In the genomic region with DNA sequence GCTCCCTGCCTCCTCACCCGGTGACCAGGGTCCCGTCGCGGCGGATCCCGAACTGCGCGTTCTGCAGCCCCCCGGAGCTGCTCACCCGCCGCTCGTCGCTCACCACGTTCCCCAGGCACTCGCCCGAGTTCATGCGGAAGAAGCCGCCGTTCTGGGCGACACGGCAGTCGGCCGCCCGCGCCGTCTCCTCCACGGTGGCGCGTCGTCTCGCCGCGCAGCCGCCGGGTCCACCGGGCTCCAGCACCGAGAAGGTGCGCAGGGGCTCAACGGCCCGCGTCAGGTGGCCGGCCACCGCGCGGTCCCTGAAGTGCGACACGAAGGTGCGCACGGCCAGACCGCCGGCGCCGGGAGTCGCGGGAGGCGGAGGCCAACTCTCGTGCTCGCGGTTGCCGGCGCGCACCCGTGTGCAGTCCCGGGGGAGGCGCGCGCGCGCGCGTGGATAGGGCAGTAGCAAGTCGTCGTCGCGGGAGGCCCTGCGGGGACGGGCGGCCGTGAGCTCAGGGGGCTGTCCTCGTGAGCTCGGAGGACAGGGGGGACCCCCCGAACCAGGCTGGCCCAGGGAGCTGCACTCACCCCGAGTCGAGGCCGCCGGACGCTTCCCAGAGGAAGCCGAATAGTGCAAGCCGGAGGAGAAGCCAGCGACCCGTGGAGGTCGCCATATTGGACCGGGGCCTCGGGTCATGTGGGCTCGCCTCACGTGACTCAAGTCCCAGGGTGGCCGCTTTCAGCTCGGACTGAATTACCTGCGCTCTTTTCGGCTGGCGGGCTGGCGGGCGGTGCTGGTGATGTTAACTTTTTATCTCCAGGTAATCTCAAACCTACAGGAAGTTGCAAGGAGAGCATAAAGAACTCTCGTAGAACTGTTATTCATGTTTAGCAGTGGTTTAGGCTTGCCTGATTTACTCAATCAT, we compare ENCODE assay signal across 8 cellular contexts. TPM values are rescaled to one million over a fixed set of nuclear protein-coding genes. Genes with fewer than 3 reads are reported as not detected.
A peak's percentile ranks its signal among the peaks of the same experiment; 100 is the strongest.
DNase-seq lines count a peak whose midpoint lies in the region; ATAC-seq and TF ChIP-seq lines count a peak whose summit lies in the region.

TSS of gene NAGPA (minus strand) at position 680 of the 911 bp plus-strand sequence. CDS start at position 659, 21 bp downstream.

- H2AFZ ChIP-seq in fibroblast of lung (ENCODE audit: low read length), result peak within 1 kb of the TSS; percentile 94

- no peaks in the 10 kb centered on the region for H3K27me3 ChIP-seq in fibroblast of lung (ENCODE audit: control insufficient read depth, insufficient read depth, low read length)
- H3K27me3 ChIP-seq in naive thymus-derived CD4-positive, alpha-beta T cell (ENCODE audit: control insufficient read depth in 2 of 2, insufficient read depth in 2 of 2, low read length in 2 of 2), result no peaks in the 10 kb centered on the region

- no peak for TF ChIP-seq CTCF in fibroblast of lung (conservative IDR thresholded peaks at IDR 0.05 in 1 of 2, IDR thresholded peaks at IDR 0.05 in 1 of 2; ENCODE audit: low read depth in 1 of 2, low read length in 2 of 2)

- no peaks in the 10 kb centered on the region for H4K20me1 ChIP-seq in fibroblast of lung (ENCODE audit: control insufficient read depth, extremely low read depth, insufficient read depth, low read length)

- peak; percentile 89 for DNase-seq in DMS53 (lab: John Stamatoyannopoulos, UW)
- DNase-seq in Jurkat, Clone E6-1 (ENCODE audit: low read depth, low spot score), result peak; percentile 68
- DNase-seq in RPMI7951 (ENCODE audit: low read depth), result peak; percentile 78
- DNase-seq in activated T-helper 1 cell treated with anti-CD3 and anti-CD28 coated beads, Interleukin-2, amount 50 U/mL, for 16 hours (ENCODE audit: low read depth in 1 of 2, low spot score in 1 of 2), result peak; percentile 71 to 73
- peak; percentile 75 to 87 for DNase-seq in fibroblast of lung (ENCODE audit: low read depth in 2 of 2)
- DNase-seq in naive thymus-derived CD4-positive, alpha-beta T cell, result peak; percentile 68 to 91 (median 87)
- DNase-seq in stimulated activated effector memory CD8-positive, alpha-beta T cell treated with anti-CD3 and anti-CD28 coated beads, Interleukin-12 subunit alpha, Interleukin-12 subunit beta, amount 100 ng/mL, for 72 hours (ENCODE audit: low spot score in 2 of 2), result peak; percentile 70 to 88

- H3K9me3 ChIP-seq in fibroblast of lung (ENCODE audit: control insufficient read depth, insufficient read depth, low read depth, low read length), result no peaks in the 10 kb centered on the region
- H3K9me3 ChIP-seq in naive thymus-derived CD4-positive, alpha-beta T cell (ENCODE audit: control insufficient read depth in 2 of 3, low read length in 3 of 3), result no peaks in the 10 kb centered on the region

- H3K4me2 ChIP-seq in fibroblast of lung (ENCODE audit: extremely low read depth, insufficient read depth, low read length), result peak within 1 kb of the TSS; percentile 94

- peaks cover 0 to 8% (median 0%) of the 10 kb centered on the region in 5 donors for H3K36me3 Mint-ChIP-seq in naive thymus-derived CD4-positive, alpha-beta T cell
- no peaks in the 10 kb centered on the region for H3K36me3 Mint-ChIP-seq in stimulated activated effector memory CD8-positive, alpha-beta T cell treated with anti-CD3 and anti-CD28 coated beads, Interleukin-12 subunit alpha, Interleukin-12 subunit beta, amount 100 ng/mL, for 72 hours

- no peaks in the 10 kb centered on the region for H3K79me2 ChIP-seq in fibroblast of lung (ENCODE audit: control insufficient read depth, insufficient read depth, low read length)

- peak within 1 kb of the TSS; percentile 68 to 95 (median 91) for H3K27ac Mint-ChIP-seq in naive thymus-derived CD4-positive, alpha-beta T cell
- H3K27ac Mint-ChIP-seq in stimulated activated effector memory CD8-positive, alpha-beta T cell treated with anti-CD3 and anti-CD28 coated beads, Interleukin-12 subunit alpha, Interleukin-12 subunit beta, amount 100 ng/mL, for 72 hours, result peak within 1 kb of the TSS; percentile 89

- ATAC-seq in GM21576 (IDR thresholded peaks at IDR 0.05; ENCODE audit: unreplicated experiment), result peak; percentile 76
- ATAC-seq in naive thymus-derived CD4-positive, alpha-beta T cell, result peak; percentile 93
- ATAC-seq in stimulated activated effector memory CD8-positive, alpha-beta T cell treated with anti-CD3 and anti-CD28 coated beads, Interleukin-12 subunit alpha, Interleukin-12 subunit beta, amount 100 ng/mL, for 72 hours, result peak; percentile 94

- H3K4me1 ChIP-seq in fibroblast of lung (ENCODE audit: control insufficient read depth, extremely low read depth, insufficient read depth, low read length), result peaks cover 2% of the 10 kb centered on the region
- H3K4me1 ChIP-seq in naive thymus-derived CD4-positive, alpha-beta T cell (ENCODE audit: control insufficient read depth in 2 of 2, insufficient read depth in 2 of 2, low read length in 2 of 2), result peaks cover 17 to 18% of the 10 kb centered on the region in 2 donors

- H3K4me3 Mint-ChIP-seq in naive thymus-derived CD4-positive, alpha-beta T cell, result peak within 1 kb of the TSS; percentile 73 to 94 (median 90)
- H3K4me3 Mint-ChIP-seq in stimulated activated effector memory CD8-positive, alpha-beta T cell treated with anti-CD3 and anti-CD28 coated beads, Interleukin-12 subunit alpha, Interleukin-12 subunit beta, amount 100 ng/mL, for 72 hours, result peak within 1 kb of the TSS; percentile 78

- H3K9ac ChIP-seq in fibroblast of lung (ENCODE audit: insufficient read depth, low read length), result peak within 1 kb of the TSS; percentile 72

- POLR2A ChIA-PET in naive thymus-derived CD4-positive, alpha-beta T cell (lab: Charles Lee), result interaction anchor here (0.6 to 3.0 kb wide), 12 partner anchors 9 to 535 kb away, joined by 3 to 30 read pairs (median 4); partner anchors contain the start of genes ALG1, ANKS3 and DNAAF8

- peaks cover 17 to 33% (median 23%) of the 10 kb centered on the region in 7 donors for H3K4me1 Mint-ChIP-seq in naive thymus-derived CD4-positive, alpha-beta T cell
- H3K4me1 Mint-ChIP-seq in stimulated activated effector memory CD8-positive, alpha-beta T cell treated with anti-CD3 and anti-CD28 coated beads, Interleukin-12 subunit alpha, Interleukin-12 subunit beta, amount 100 ng/mL, for 72 hours, result peaks cover 28% of the 10 kb centered on the region

- H3K27ac ChIP-seq in fibroblast of lung (ENCODE audit: insufficient read depth, low read length), result peak within 1 kb of the TSS; percentile 46
- peak within 1 kb of the TSS; percentile 70 for H3K27ac ChIP-seq in naive thymus-derived CD4-positive, alpha-beta T cell (ENCODE audit: low read depth, low read length)

- CTCF ChIA-PET in naive thymus-derived CD4-positive, alpha-beta T cell (lab: Charles Lee), result no interaction called here

- intact Hi-C loops in naive thymus-derived CD4-positive, alpha-beta T cell (cut with micrococcal nuclease), result loop anchor here (1.0 to 5.0 kb wide), 7 partner anchors 37 to 231 kb away; partner anchors contain the start of genes ALG1 (in 2 of the 2), EEF2KMT (in 2 of the 2), GLYR1 (in 2 of the 2) and UBN1 (in 2 of the 2)

- peak within 1 kb of the TSS; percentile 72 for H3K4me3 ChIP-seq in Jurkat, Clone E6-1 (ENCODE audit: low read length)
- H3K4me3 ChIP-seq in fibroblast of lung (replicated peaks in 1 of 4; ENCODE audit: control extremely low read depth in 1 of 4, insufficient read depth in 1 of 4, low read depth in 3 of 4, low read length in 4 of 4), result peak within 1 kb of the TSS; percentile 64 to 91 (median 84)
- H3K4me3 ChIP-seq in naive thymus-derived CD4-positive, alpha-beta T cell (ENCODE audit: low read length), result peak within 1 kb of the TSS; percentile 80

- H3K9me3 Mint-ChIP-seq in naive thymus-derived CD4-positive, alpha-beta T cell, result no peaks in the 10 kb centered on the region
- no peaks in the 10 kb centered on the region for H3K9me3 Mint-ChIP-seq in stimulated activated effector memory CD8-positive, alpha-beta T cell treated with anti-CD3 and anti-CD28 coated beads, Interleukin-12 subunit alpha, Interleukin-12 subunit beta, amount 100 ng/mL, for 72 hours

- no peaks in the 10 kb centered on the region for H3K27me3 Mint-ChIP-seq in naive thymus-derived CD4-positive, alpha-beta T cell

- H3K36me3 ChIP-seq in fibroblast of lung (ENCODE audit: control insufficient read depth, insufficient read depth, low read length), result no peaks in the 10 kb centered on the region
- peaks cover 0 to 22% (median 3%) of the 10 kb centered on the region in 3 experiments for H3K36me3 ChIP-seq in naive thymus-derived CD4-positive, alpha-beta T cell (ENCODE audit: control insufficient read depth in 2 of 3, insufficient read depth in 3 of 3, low read length in 3 of 3)

RNA-seq across cellular contexts. Expression of gene NAGPA, which starts in this region (rescaled TPM):
- 16.8 TPM for polyA plus RNA-seq in Jurkat, Clone E6-1 (2012; ENCODE audit: insufficient read depth, insufficient read length)
- total RNA-seq in RPMI7951 (2014; rRNA removed; shearing (Covaris generic)), result 11.8 and 13.9 TPM in 2 replicates
- 16.7 and 17.7 TPM in 2 replicates for total RNA-seq in fibroblast of lung
- 9.7 and 11.4 TPM in 2 replicates for polyA plus RNA-seq in fibroblast of lung
- polyA plus RNA-seq in fibroblast of lung (2012), result 11.7 and 14.3 TPM in 2 replicates
- 7.5 and 13.9 TPM in 2 replicates for polyA minus RNA-seq in fibroblast of lung (ENCODE audit: low replicate concordance)
- total RNA-seq in naive thymus-derived CD4-positive, alpha-beta T cell, result 10 to 100 TPM; 17.8 to 39.5 (median 34.1) TPM
- polyA plus RNA-seq in naive thymus-derived CD4-positive, alpha-beta T cell, result 10 to 100 TPM; 23.3 to 42.9 TPM

Comparison
In these comparisons a context has a peak if more than half of its experiments do, and no peak if none do; other contexts are left out.
1. Peak in every context shown above with its lines: DNase-seq, ATAC-seq, H3K4me3 ChIP-seq and H3K27ac ChIP-seq.